Comparison of ENCODE assay signal across 26 cellular contexts in genomic region chr1:222399197-222399596, GRCh38.
"Had no signal": no experiment of that assay in that cellular context is flagged by ENCODE, and none has a peak within 500 bp of the region (broad histone marks: within the 10 kb centered on the region; RNA-seq: fewer than 3 reads in every experiment).

No MANE protein-coding gene starts in this region.

- H3K4me3 Mint-ChIP-seq: dendritic cell treated with granulocyte-macrophage colony-stimulating factor and Interleukin-4, amounts not matched to agents 40 ng/mL and 50 ng/mL, for 4 days; effector memory CD8-positive, alpha-beta T cell; endodermal cell; naive thymus-derived CD4-positive, alpha-beta T cell had no signal

- H3K27ac ChIP-seq: colonic mucosa, epithelial cell of prostate, esophagus squamous epithelium, gastrocnemius medialis, heart right ventricle, left lung, lower lobe of right lung had no signal

- ATAC-seq: effector memory CD8-positive, alpha-beta T cell; esophagus mucosa; gastrocnemius medialis; heart right ventricle; left cardiac atrium; left lung; left ventricle myocardium superior; lower lobe of right lung; naive thymus-derived CD4-positive, alpha-beta T cell had no signal

- H3K4me3 ChIP-seq: colonic mucosa, esophagus squamous epithelium, gastrocnemius medialis, heart right ventricle, left lung, lower lobe of right lung had no signal

- DNase-seq: colonic mucosa; cortex of kidney; effector CD8-positive, alpha-beta T cell; effector memory CD8-positive, alpha-beta T cell; endodermal cell; erythroblast; esophagus squamous epithelium; foreskin melanocyte; gastrocnemius medialis; glutamatergic neuron; head of caudate nucleus; heart right ventricle; hippocampal formation; left cardiac atrium; left lung; left ventricle myocardium superior; lower lobe of right lung; mesendoderm; midbrain; naive thymus-derived CD4-positive, alpha-beta T cell had no signal

- H3K9me3 ChIP-seq: colonic mucosa, esophagus squamous epithelium, gastrocnemius medialis, heart right ventricle, left lung, lower lobe of right lung had no signal

- H3K4me1 ChIP-seq: colonic mucosa, esophagus squamous epithelium, gastrocnemius medialis, heart right ventricle, left lung, lower lobe of right lung had no signal

- H3K27me3 ChIP-seq: colonic mucosa, esophagus squamous epithelium, gastrocnemius medialis, left lung had no signal

- H3K27ac Mint-ChIP-seq: dendritic cell treated with granulocyte-macrophage colony-stimulating factor and Interleukin-4, amounts not matched to agents 40 ng/mL and 50 ng/mL, for 4 days; effector memory CD8-positive, alpha-beta T cell; endodermal cell had no signal

- H3K27me3 Mint-ChIP-seq: dendritic cell treated with granulocyte-macrophage colony-stimulating factor and Interleukin-4, amounts not matched to agents 40 ng/mL and 50 ng/mL, for 4 days had no signal

- H3K36me3 ChIP-seq: colonic mucosa, esophagus squamous epithelium, gastrocnemius medialis, heart right ventricle, left lung, lower lobe of right lung had no signal

- FAIRE-seq: endometrium, islet of Langerhans, keratinocyte had no signal
